16 cellular contexts compared by ENCODE assay signal in genomic region chr18:13425357-13426095, GRCh38.
DNase-seq lines count a peak whose midpoint lies in the region; ATAC-seq lines count a peak whose summit lies in the region.
"Had no signal": no experiment of that assay in that cellular context is flagged by ENCODE, and none has a peak within 500 bp of the region (broad histone marks: within the 10 kb centered on the region; RNA-seq: fewer than 3 reads in every experiment).

No MANE protein-coding gene starts in this region.

- DNase-seq in COLO668 (lab: John Stamatoyannopoulos, UW; ENCODE audit: unreplicated experiment) = peak; percentile 31
- DNase-seq in HT1080 (ENCODE audit: low read depth) = peak; percentile 13
- DNase-seq in activated CD4-positive, alpha-beta T cell treated with anti-CD3 and anti-CD28 coated beads, Interleukin-2, amount 50 U/mL, for 1 hour = peak; percentile 29
- DNase-seq in kidney tubule cell (ENCODE audit: low spot score) = peak; percentile 22
- no peak for DNase-seq in DMS79 treated with DMSO at 0.1 percent for 48 hours (lab: John Stamatoyannopoulos, UW)
- DNase-seq in HK-2 (ENCODE audit: unreplicated experiment) = no peak
- DNase-seq: aorta, dorsolateral prefrontal cortex, lower lobe of right lung, MV-4-11, NCI-H2227 treated with DMSO at 0.1 percent for 48 hours, right lobe of liver, RPMI8226, stomach had no signal

- ATAC-seq in GM21360 (IDR thresholded peaks at IDR 0.05; ENCODE audit: unreplicated experiment) (no peak), GM19455 (IDR thresholded peaks at IDR 0.05; ENCODE audit: unreplicated experiment) (no peak)
- ATAC-seq: right lobe of liver had no signal

Comparison
In these comparisons a context has a peak if more than half of its experiments do, and no peak if none do; other contexts are left out.
1. DNase-seq: peak in COLO668 (single experiment), HT1080 (single experiment), activated CD4-positive, alpha-beta T cell treated with anti-CD3 and anti-CD28 coated beads, Interleukin-2, amount 50 U/mL, for 1 hour (single experiment) and kidney tubule cell (single experiment); none in DMS79 treated with DMSO at 0.1 percent for 48 hours (single experiment) and HK-2 (single experiment).